Comparison of ENCODE assay signal across 1 cellular context in the genomic region with DNA sequence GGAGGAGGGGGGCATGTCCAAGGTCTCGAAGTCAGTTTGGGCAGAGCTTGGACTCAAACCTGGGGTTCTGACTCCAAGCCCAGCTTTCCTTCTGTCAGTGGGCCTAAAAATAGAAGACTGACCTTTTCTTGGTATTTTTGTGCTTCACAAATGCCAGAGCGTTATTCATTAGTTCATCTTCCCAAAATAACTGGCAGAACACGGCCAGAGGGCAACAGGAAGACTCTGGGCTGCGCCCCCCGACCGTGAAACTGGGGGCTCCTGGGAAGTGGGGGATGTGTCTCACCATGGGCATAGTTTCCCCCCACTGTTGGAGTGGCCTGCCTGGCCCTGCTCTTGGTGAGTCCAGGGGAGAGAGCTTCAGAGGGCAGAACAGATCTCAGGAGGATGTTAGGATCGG.
TF ChIP-seq lines count a peak whose summit lies in the region.

No MANE protein-coding gene starts in this region.

TF ChIP-seq in IMR-90, 13 proteins besides CTCF, POLR2A, EP300 and RAD21 (continued from another document):
- TF ChIP-seq SMC3 (IDR thresholded peaks at IDR 0.05; ENCODE audit: low read depth, low read length) (no peak), FOS (IDR thresholded peaks at IDR 0.05; ENCODE audit: low read depth, low read length) (no peak), CEBPB (IDR thresholded peaks at IDR 0.05; ENCODE audit: low read depth, low read length) (no peak), RCOR1 (IDR thresholded peaks at IDR 0.05; ENCODE audit: insufficient replicate concordance, low read length) (no peak), RFX5 (IDR thresholded peaks at IDR 0.05; ENCODE audit: low read depth, low read length) (no peak), CHD1 (IDR thresholded peaks at IDR 0.05; ENCODE audit: low read depth, low read length) (no peak), MAFK (IDR thresholded peaks at IDR 0.05; ENCODE audit: low read depth, low read length) (no peak), BHLHE40 (IDR thresholded peaks at IDR 0.05; ENCODE audit: low read depth, low read length) (no peak)
- TF ChIP-seq, protein P1, sequence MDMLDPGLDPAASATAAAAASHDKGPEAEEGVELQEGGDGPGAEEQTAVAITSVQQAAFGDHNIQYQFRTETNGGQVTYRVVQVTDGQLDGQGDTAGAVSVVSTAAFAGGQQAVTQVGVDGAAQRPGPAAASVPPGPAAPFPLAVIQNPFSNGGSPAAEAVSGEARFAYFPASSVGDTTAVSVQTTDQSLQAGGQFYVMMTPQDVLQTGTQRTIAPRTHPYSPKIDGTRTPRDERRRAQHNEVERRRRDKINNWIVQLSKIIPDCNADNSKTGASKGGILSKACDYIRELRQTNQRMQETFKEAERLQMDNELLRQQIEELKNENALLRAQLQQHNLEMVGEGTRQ (IDR thresholded peaks at IDR 0.05; ENCODE audit: low read depth, low read length): no peak
- TF ChIP-seq, protein P2, sequence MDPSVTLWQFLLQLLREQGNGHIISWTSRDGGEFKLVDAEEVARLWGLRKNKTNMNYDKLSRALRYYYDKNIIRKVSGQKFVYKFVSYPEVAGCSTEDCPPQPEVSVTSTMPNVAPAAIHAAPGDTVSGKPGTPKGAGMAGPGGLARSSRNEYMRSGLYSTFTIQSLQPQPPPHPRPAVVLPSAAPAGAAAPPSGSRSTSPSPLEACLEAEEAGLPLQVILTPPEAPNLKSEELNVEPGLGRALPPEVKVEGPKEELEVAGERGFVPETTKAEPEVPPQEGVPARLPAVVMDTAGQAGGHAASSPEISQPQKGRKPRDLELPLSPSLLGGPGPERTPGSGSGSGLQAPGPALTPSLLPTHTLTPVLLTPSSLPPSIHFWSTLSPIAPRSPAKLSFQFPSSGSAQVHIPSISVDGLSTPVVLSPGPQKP (IDR thresholded peaks at IDR 0.05; ENCODE audit: borderline replicate concordance, low read depth, low read length): no peak
